8 cellular contexts compared by ENCODE assay signal in genomic region chr2:38383731-38384130, GRCh38. TPM values are rescaled to one million over a fixed set of nuclear protein-coding genes. Genes with fewer than 3 reads are reported as not detected.
DNase-seq lines count a peak whose midpoint lies in the region; ATAC-seq and TF ChIP-seq lines count a peak whose summit lies in the region.
"Not testable (repeated sequence)": the region's sequence is repeated elsewhere in the genome, so short reads cannot be mapped to it uniquely, and the experiment has no call there.

No MANE protein-coding gene starts in this region.

- in situ Hi-C loops in Panc1 (cut with HindIII; ENCODE audit: low pct_unique_long_range_greater_than_20kb, low sequenced_read_pairs); brain microvascular endothelial cell (cut with HindIII; ENCODE audit: low pct_ligation_motif_present, low sequenced_read_pairs): not testable (repeated sequence)

- not testable (repeated sequence) for H3K4me3 Mint-ChIP-seq in progenitor cell of endocrine pancreas (ENCODE audit: low read depth)

- TF ChIP-seq POLR2A in stomach (IDR thresholded peaks at IDR 0.05) = not testable (repeated sequence)

- not testable (repeated sequence) for H3K36me3 Mint-ChIP-seq in progenitor cell of endocrine pancreas (ENCODE audit: insufficient read depth)

- not testable (repeated sequence) for TF ChIP-seq EP300 in stomach (IDR thresholded peaks at IDR 0.05)

- H3K4me1 Mint-ChIP-seq in progenitor cell of endocrine pancreas (ENCODE audit: low read depth) = not testable (repeated sequence)

- not testable (repeated sequence) for BruUV-seq in Panc1 (replicated peaks; lab: Mats Ljungman, UMichigan)

- POLR2A ChIA-PET in Panc1 (lab: Charles Lee) = not testable (repeated sequence)

- peak; percentile 45; the same call in 1 of the 2 replicates for ATAC-seq in Panc1

- CTCF ChIA-PET in Panc1 (lab: Charles Lee) = not testable (repeated sequence)

- TF ChIP-seq CTCF in C4-2B (conservative IDR thresholded peaks at IDR 0.05); Panc1 (IDR thresholded peaks at IDR 0.05); ascending aorta (IDR thresholded peaks at IDR 0.05); brain microvascular endothelial cell (IDR thresholded peaks at IDR 0.05; ENCODE audit: low read depth, low read length, missing control alignments); fibroblast of the aortic adventitia (IDR thresholded peaks at IDR 0.05; ENCODE audit: insufficient read depth, low read length); progenitor cell of endocrine pancreas (IDR thresholded peaks at IDR 0.05; ENCODE audit: unreplicated experiment); stomach (IDR thresholded peaks at IDR 0.05): not testable (repeated sequence)

- H3K9me3 Mint-ChIP-seq in progenitor cell of endocrine pancreas (ENCODE audit: low read depth) = not testable (repeated sequence)

- not testable (repeated sequence) for H3K27me3 ChIP-seq in Panc1 (ENCODE audit: control insufficient read depth, insufficient read depth, low read length); ascending aorta; brain microvascular endothelial cell (replicated peaks); stomach

- DNase-seq in Panc1 (ENCODE audit: low read depth, low spot score); ascending aorta (ENCODE audit: low spot score in 2 of 2); progenitor cell of endocrine pancreas (ENCODE audit: low spot score, unreplicated experiment): not testable (repeated sequence)
- DNase-seq in brain microvascular endothelial cell (peak; percentile 51), fibroblast of the aortic adventitia (ENCODE audit: low read depth) (peak; percentile 61), left kidney (ENCODE audit: low read depth, low spot score) (peak; percentile 16), stomach (peak; percentile 48)

- not testable (repeated sequence) for H3K9me3 ChIP-seq in Panc1 (ENCODE audit: control insufficient read depth, insufficient read depth, low read depth, low read length); ascending aorta; stomach

- peak overlapping the region; percentile 73 for H3K27ac Mint-ChIP-seq in progenitor cell of endocrine pancreas

- H3K27ac ChIP-seq in C4-2B (peak overlapping the region; percentile 78), ascending aorta (peak overlapping the region; percentile 13 to 53), stomach (peak overlapping the region; percentile 59 to 72 (median 68))
- H3K27ac ChIP-seq in Panc1 (ENCODE audit: low read length); brain microvascular endothelial cell: not testable (repeated sequence)

- intact Hi-C loops in Panc1 (cut with micrococcal nuclease; ENCODE audit: unreplicated experiment); ascending aorta (cut with DNase I); stomach (cut with DNase I; ENCODE audit: low total_unique reads): not testable (repeated sequence)

- not testable (repeated sequence) for H3K4me3 ChIP-seq in Panc1 (ENCODE audit: low read depth in 2 of 2, low read length in 2 of 2); ascending aorta; brain microvascular endothelial cell (ENCODE audit: low read depth, low read length); fibroblast of the aortic adventitia (ENCODE audit: low read depth, low read length); stomach

- H3K27me3 Mint-ChIP-seq in progenitor cell of endocrine pancreas = not testable (repeated sequence)

- not testable (repeated sequence) for H3K36me3 ChIP-seq in Panc1 (ENCODE audit: control insufficient read depth, insufficient read depth, low read length); ascending aorta; brain microvascular endothelial cell (replicated peaks); stomach

- not testable (repeated sequence) for H3K4me1 ChIP-seq in Panc1 (ENCODE audit: control insufficient read depth, insufficient read depth, low read length); ascending aorta
- peaks cover 8 to 38% (median 19%) of the 10 kb centered on the region in 4 donors for H3K4me1 ChIP-seq in stomach

- 28 to 66% (median 43%) methylated on average over 6 of the region's 6 CpGs for WGBS in stomach, 5 donors

RNA-seq across cellular contexts. Expression of gene ATL2, which starts 6.7 kb away (rescaled TPM):
- total RNA-seq in Panc1 (2021; ENCODE audit: unreplicated experiment) (78.7 TPM), ascending aorta (49.1 TPM), fibroblast of the aortic adventitia (ENCODE audit: low replicate concordance) (44.2 and 125 TPM in 2 replicates), progenitor cell of endocrine pancreas (56.0 and 62.7 TPM in 2 replicates), stomach (100 to 1,000 TPM in 3 of 5 donors, 10 to 100 TPM in 2; 52.7 to 462 (median 102) TPM)
- 33.7 TPM for polyA plus RNA-seq in Panc1 (2012; ENCODE audit: insufficient read length)
- 10 to 100 TPM in 1 of 3 donors, 1 to 10 TPM in 2; 8.4 to 42.0 (median 8.9) TPM for polyA plus RNA-seq in stomach
